ENCODE assay signal across 8 cellular contexts in genomic region chr2:99066075-99066557, GRCh38.
DNase-seq lines count a peak whose midpoint lies in the region; ATAC-seq lines count a peak whose summit lies in the region.

No MANE protein-coding gene starts in this region.

- DNase-seq in DMS114 treated with DMSO at 0.1 percent for 48 hours (lab: John Stamatoyannopoulos, UW; ENCODE audit: unreplicated experiment) = peak; percentile 61
- DNase-seq in NCI-H2227 (lab: John Stamatoyannopoulos, UW; ENCODE audit: unreplicated experiment) = peak; percentile 55
- peak; percentile 60 for DNase-seq in astrocyte of the hippocampus (ENCODE audit: low read depth, low spot score)
- DNase-seq in iPS-NIHi7 (ENCODE audit: extremely low spot score) = peak; percentile 25
- DNase-seq in superior temporal gyrus (ENCODE audit: extremely low spot score) = peak; percentile 76
- DNase-seq in OCI-M2 (lab: John Stamatoyannopoulos, UW; ENCODE audit: unreplicated experiment) = no peak

- ATAC-seq in GM19397 (IDR thresholded peaks at IDR 0.05; ENCODE audit: unreplicated experiment) (peak; percentile 48), HG03342 (IDR thresholded peaks at IDR 0.05; ENCODE audit: unreplicated experiment) (peak; percentile 49)
